Comparison of ENCODE assay signal across 31 cellular contexts in the genomic region with DNA sequence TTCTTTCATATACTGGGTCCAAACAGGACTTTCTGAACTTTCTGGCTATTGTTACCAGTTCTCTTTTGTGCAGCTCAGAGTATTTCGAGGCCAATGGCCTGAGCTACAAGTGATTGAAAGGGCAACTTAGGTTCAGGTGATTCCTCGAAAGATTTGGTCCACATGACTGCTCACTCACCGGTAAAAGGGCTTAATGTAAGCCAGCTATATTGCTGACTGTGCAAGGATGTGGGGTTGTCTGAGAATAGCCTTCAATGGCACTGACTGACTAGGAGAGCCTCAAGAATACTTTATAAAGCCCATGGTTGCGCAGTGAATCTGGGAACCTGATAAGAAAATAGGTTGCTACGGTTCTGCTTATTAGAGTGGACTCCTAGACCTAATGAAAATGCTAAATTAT.
"Had no signal": no experiment of that assay in that cellular context is flagged by ENCODE, and none has a peak within 500 bp of the region (broad histone marks: within the 10 kb centered on the region; RNA-seq: fewer than 3 reads in every experiment).

No MANE protein-coding gene starts in this region.

- ATAC-seq: activated CD8-positive, alpha-beta T cell treated with anti-CD3 and anti-CD28 coated beads for 36 hours; activated T-cell treated with anti-CD3 and anti-CD28 coated beads, Interleukin-2, amount 50 U/mL, for 4 hours; activated T-helper 17 cell treated with anti-CD3 and anti-CD28 coated beads, Interleukin-2, amount 50 U/mL, for 72 hours; effector memory CD8-positive, alpha-beta T cell; foreskin keratinocyte; gastrocnemius medialis; heart left ventricle; T-helper 17 cell; WTC11 had no signal

- H3K4me1 ChIP-seq: esophagus muscularis mucosa, foreskin keratinocyte, gastrocnemius medialis, heart left ventricle had no signal

- H3K27ac ChIP-seq: brain microvascular endothelial cell, coronary artery, dorsolateral prefrontal cortex, esophagus muscularis mucosa, foreskin keratinocyte, gastrocnemius medialis, heart left ventricle had no signal

- H3K27me3 Mint-ChIP-seq: activated CD8-positive, alpha-beta T cell treated with anti-CD3 and anti-CD28 coated beads for 36 hours; activated naive CD8-positive, alpha-beta T cell; activated T-helper 17 cell treated with anti-CD3 and anti-CD28 coated beads, Interleukin-2, amount 50 U/mL, for 72 hours; central memory CD8-positive, alpha-beta T cell; dendritic cell treated with granulocyte-macrophage colony-stimulating factor and Interleukin-4, amounts not matched to agents 40 ng/mL and 50 ng/mL, for 4 days; effector memory CD8-positive, alpha-beta T cell; T-helper 17 cell had no signal

- H3K27me3 ChIP-seq: brain microvascular endothelial cell, dorsolateral prefrontal cortex, esophagus muscularis mucosa, foreskin keratinocyte, gastrocnemius medialis, heart left ventricle had no signal

- H3K9me3 Mint-ChIP-seq: activated CD8-positive, alpha-beta T cell treated with anti-CD3 and anti-CD28 coated beads for 36 hours; activated T-cell treated with anti-CD3 and anti-CD28 coated beads, Interleukin-2, amount 50 U/mL, for 4 hours; dendritic cell treated with granulocyte-macrophage colony-stimulating factor and Interleukin-4, amounts not matched to agents 40 ng/mL and 50 ng/mL, for 4 days had no signal

- H3K36me3 Mint-ChIP-seq: activated naive CD8-positive, alpha-beta T cell; WTC11 had no signal

- H3K4me3 ChIP-seq: coronary artery, dorsolateral prefrontal cortex, esophagus muscularis mucosa, gastrocnemius medialis, heart left ventricle had no signal

- H3K9me3 ChIP-seq: esophagus muscularis mucosa, gastrocnemius medialis had no signal

- H3K36me3 ChIP-seq: brain microvascular endothelial cell, esophagus muscularis mucosa, gastrocnemius medialis, heart left ventricle had no signal

- H3K4me3 Mint-ChIP-seq: activated CD8-positive, alpha-beta T cell treated with anti-CD3 and anti-CD28 coated beads for 36 hours; activated naive CD8-positive, alpha-beta T cell; activated T-cell treated with anti-CD3 and anti-CD28 coated beads, Interleukin-2, amount 50 U/mL, for 4 hours; activated T-helper 17 cell treated with anti-CD3 and anti-CD28 coated beads, Interleukin-2, amount 50 U/mL, for 72 hours; central memory CD8-positive, alpha-beta T cell; dendritic cell treated with granulocyte-macrophage colony-stimulating factor and Interleukin-4, amounts not matched to agents 40 ng/mL and 50 ng/mL, for 4 days; effector memory CD8-positive, alpha-beta T cell; T-helper 17 cell; T-helper 2 cell treated with Interferon-gamma antibody and Interleukin-4, amounts not matched to agents 5 μg/mL and 100 μg/mL, for 36 hours; WTC11 had no signal

- H3K4me1 Mint-ChIP-seq: activated T-helper 17 cell treated with anti-CD3 and anti-CD28 coated beads, Interleukin-2, amount 50 U/mL, for 72 hours; central memory CD8-positive, alpha-beta T cell; T-helper 17 cell had no signal

- H3K27ac Mint-ChIP-seq: activated CD8-positive, alpha-beta T cell treated with anti-CD3 and anti-CD28 coated beads for 36 hours; activated naive CD8-positive, alpha-beta T cell; activated T-helper 17 cell treated with anti-CD3 and anti-CD28 coated beads, Interleukin-2, amount 50 U/mL, for 72 hours; dendritic cell treated with granulocyte-macrophage colony-stimulating factor and Interleukin-4, amounts not matched to agents 40 ng/mL and 50 ng/mL, for 4 days; effector memory CD8-positive, alpha-beta T cell; T-helper 17 cell; T-helper 2 cell treated with Interferon-gamma antibody and Interleukin-4, amounts not matched to agents 5 μg/mL and 100 μg/mL, for 36 hours; WTC11 had no signal

- DNase-seq: activated CD4-positive, alpha-beta T cell treated with anti-CD3 and anti-CD28 coated beads for 1 hour; activated CD4-positive, alpha-beta T cell treated with anti-CD3 and anti-CD28 coated beads for 48 hours; activated CD4-positive, alpha-beta T cell treated with anti-CD3 and anti-CD28 coated beads, Interleukin-2, amount 50 U/mL, for 1 hour; activated CD4-positive, alpha-beta T cell treated with anti-CD3 and anti-CD28 coated beads, Interleukin-2, amount 50 U/mL, for 48 hours; activated CD8-positive, alpha-beta memory T cell treated with anti-CD3 and anti-CD28 coated beads for 24 hours; activated CD8-positive, alpha-beta T cell treated with anti-CD3 and anti-CD28 coated beads for 36 hours; activated effector memory CD4-positive, alpha-beta T cell treated with Interleukin-2 at 50 U/mL for 16 hours; activated gamma-delta T cell treated with Interleukin-2 at 50 U/mL for 16 hours; activated naive CD4-positive, alpha-beta T cell treated with anti-CD3 and anti-CD28 coated beads, Interleukin-2, amount 50 U/mL, for 16 hours; activated naive CD4-positive, alpha-beta T cell treated with Interleukin-2 at 50 U/mL for 16 hours; activated T-cell treated with anti-CD3 and anti-CD28 coated beads, Interleukin-2, amount 50 U/mL, for 4 hours; amniotic stem cell; anterior cingulate cortex; brain microvascular endothelial cell; dorsolateral prefrontal cortex; effector memory CD8-positive, alpha-beta T cell; erythroblast; foreskin keratinocyte; gastrocnemius medialis; glutamatergic neuron; heart left ventricle; T-helper 17 cell; T1000 had no signal
